ENCODE assay signal across 8 cellular contexts in genomic region chr12:104286538-104287482, GRCh38. TPM values are rescaled to one million over a fixed set of nuclear protein-coding genes. Genes with fewer than 3 reads are reported as not detected.
DNase-seq lines count a peak whose midpoint lies in the region; ATAC-seq and TF ChIP-seq lines count a peak whose summit lies in the region.

No MANE protein-coding gene starts in this region.

- peaks cover 20% of the 10 kb centered on the region for H3K4me1 Mint-ChIP-seq in activated naive CD8-positive, alpha-beta T cell treated with anti-CD3 and anti-CD28 coated beads, Interleukin-2, amount 10 ng/mL, durations not matched to agents 7 days and 5 days
- peaks cover 26% of the 10 kb centered on the region for H3K4me1 Mint-ChIP-seq in osteocyte (ENCODE audit: unreplicated experiment)

- 0 to 1% methylated on average over 30 to 37 of the region's 40 CpGs for WGBS in thyroid gland, 2 donors

- POLR2A ChIA-PET in activated naive CD8-positive, alpha-beta T cell treated with anti-CD3 and anti-CD28 coated beads, Interleukin-2, amount 10 ng/mL, durations not matched to agents 7 days and 5 days (lab: Charles Lee): interaction anchor here (0.6 to 5.2 kb wide), 16 partner anchors 10 to 357 kb away, joined by 3 to 57 read pairs (median 5); partner anchors contain the start of genes EID3, HSP90B1, NFYB and TDG

- no peak for TF ChIP-seq CTCF in osteocyte (IDR thresholded peaks at IDR 0.05)
- TF ChIP-seq CTCF in thyroid gland (IDR thresholded peaks at IDR 0.05): no peak

- TF ChIP-seq POLR2A in GM10847 (IDR thresholded peaks at IDR 0.05; ENCODE audit: extremely low read depth, insufficient read length): peak; percentile 82
- peak; percentile 35 to 90 for TF ChIP-seq POLR2A in thyroid gland (IDR thresholded peaks at IDR 0.05)

- H3K27ac Mint-ChIP-seq in activated naive CD8-positive, alpha-beta T cell treated with anti-CD3 and anti-CD28 coated beads, Interleukin-2, amount 10 ng/mL, durations not matched to agents 7 days and 5 days: peak overlapping the region; percentile 100
- H3K27ac Mint-ChIP-seq in osteocyte (ENCODE audit: unreplicated experiment): peak overlapping the region; percentile 100

- peak overlapping the region; percentile 76 to 94 (median 93) for H3K27ac ChIP-seq in thyroid gland

- H3K4me3 Mint-ChIP-seq in activated naive CD8-positive, alpha-beta T cell treated with anti-CD3 and anti-CD28 coated beads, Interleukin-2, amount 10 ng/mL, durations not matched to agents 7 days and 5 days: peak overlapping the region; percentile 99
- peak overlapping the region; percentile 99 for H3K4me3 Mint-ChIP-seq in osteocyte (ENCODE audit: unreplicated experiment)

- peaks cover 20 to 32% of the 10 kb centered on the region in 2 donors for H3K4me1 ChIP-seq in thyroid gland

- H3K9me3 Mint-ChIP-seq in activated naive CD8-positive, alpha-beta T cell treated with anti-CD3 and anti-CD28 coated beads, Interleukin-2, amount 10 ng/mL, durations not matched to agents 7 days and 5 days: no peaks in the 10 kb centered on the region
- H3K9me3 Mint-ChIP-seq in osteocyte (ENCODE audit: unreplicated experiment): no peaks in the 10 kb centered on the region

- ATAC-seq in HG02623 (IDR thresholded peaks at IDR 0.05; ENCODE audit: unreplicated experiment): peak; percentile 90
- peak; percentile 91 for ATAC-seq in activated naive CD8-positive, alpha-beta T cell treated with anti-CD3 and anti-CD28 coated beads, Interleukin-2, amount 10 ng/mL, durations not matched to agents 7 days and 5 days (ENCODE audit: low read depth)
- ATAC-seq in Right ventricle myocardium inferior: peak; percentile 94

- H3K4me3 ChIP-seq in thyroid gland (replicated peaks in 1 of 3): peak overlapping the region; percentile 19 to 52 (median 46)

- peaks cover 5 to 6% of the 10 kb centered on the region in 2 donors for H3K36me3 ChIP-seq in thyroid gland

- no peaks in the 10 kb centered on the region for H3K9me3 ChIP-seq in thyroid gland

- H3K27me3 Mint-ChIP-seq in activated naive CD8-positive, alpha-beta T cell treated with anti-CD3 and anti-CD28 coated beads, Interleukin-2, amount 10 ng/mL, durations not matched to agents 7 days and 5 days: peaks cover 4% of the 10 kb centered on the region
- H3K27me3 Mint-ChIP-seq in osteocyte (ENCODE audit: unreplicated experiment): no peaks in the 10 kb centered on the region

- intact Hi-C loops in Right ventricle myocardium inferior (cut with DNase I) (loop anchor here (2.0 to 5.0 kb wide), 2 partner anchors 70 to 150 kb away; partner anchors contain the start of gene NFYB), thyroid gland (cut with DNase I) (loop anchor here (5.0 kb wide), 1 partner anchor 70 kb away; the partner anchor contains the start of gene TXNRD1)

- peak; percentile 89 for DNase-seq in NCI-H1092 treated with DMSO at 0.1 percent for 48 hours (lab: John Stamatoyannopoulos, UW)
- DNase-seq in SKM-1 treated with dmso at 0.1 percent for 144 hours (lab: John Stamatoyannopoulos, UW; ENCODE audit: unreplicated experiment): peak; percentile 80
- peak; percentile 87 for DNase-seq in activated naive CD8-positive, alpha-beta T cell treated with anti-CD3 and anti-CD28 coated beads, Interleukin-2, amount 10 ng/mL, durations not matched to agents 7 days and 5 days
- DNase-seq in Right ventricle myocardium inferior (ENCODE audit: missing footprints): peak; percentile 96
- DNase-seq in osteocyte (ENCODE audit: extremely low spot score, unreplicated experiment): peak; percentile 95
- peak; percentile 96 for DNase-seq in thyroid gland

- H3K27me3 ChIP-seq in thyroid gland: no peaks in the 10 kb centered on the region

- H3K36me3 Mint-ChIP-seq in activated naive CD8-positive, alpha-beta T cell treated with anti-CD3 and anti-CD28 coated beads, Interleukin-2, amount 10 ng/mL, durations not matched to agents 7 days and 5 days: peaks cover 2% of the 10 kb centered on the region
- peaks cover 6% of the 10 kb centered on the region for H3K36me3 Mint-ChIP-seq in osteocyte (ENCODE audit: unreplicated experiment)

RNA-seq across cellular contexts. Expression of gene EID3, which starts 16.7 kb away (rescaled TPM):
- total RNA-seq in activated naive CD8-positive, alpha-beta T cell treated with anti-CD3 and anti-CD28 coated beads, Interleukin-2, amount 10 ng/mL, durations not matched to agents 7 days and 5 days: 1 to 10 TPM; 6.9 to 7.3 TPM
- total RNA-seq in Right ventricle myocardium inferior: 0.49 TPM
- total RNA-seq in osteocyte: 2.8 and 3.7 TPM in 2 replicates
- total RNA-seq in thyroid gland: 10 to 100 TPM in 2 of 4 donors, 1 to 10 TPM in 2; 8.0 to 22.2 (median 9.8) TPM

Comparison
In these comparisons a context has a peak if more than half of its experiments do, and no peak if none do; other contexts are left out.
1. Peak in every context shown above with its lines: DNase-seq, ATAC-seq, H3K4me3 ChIP-seq and H3K27ac ChIP-seq.